In the genomic region with DNA sequence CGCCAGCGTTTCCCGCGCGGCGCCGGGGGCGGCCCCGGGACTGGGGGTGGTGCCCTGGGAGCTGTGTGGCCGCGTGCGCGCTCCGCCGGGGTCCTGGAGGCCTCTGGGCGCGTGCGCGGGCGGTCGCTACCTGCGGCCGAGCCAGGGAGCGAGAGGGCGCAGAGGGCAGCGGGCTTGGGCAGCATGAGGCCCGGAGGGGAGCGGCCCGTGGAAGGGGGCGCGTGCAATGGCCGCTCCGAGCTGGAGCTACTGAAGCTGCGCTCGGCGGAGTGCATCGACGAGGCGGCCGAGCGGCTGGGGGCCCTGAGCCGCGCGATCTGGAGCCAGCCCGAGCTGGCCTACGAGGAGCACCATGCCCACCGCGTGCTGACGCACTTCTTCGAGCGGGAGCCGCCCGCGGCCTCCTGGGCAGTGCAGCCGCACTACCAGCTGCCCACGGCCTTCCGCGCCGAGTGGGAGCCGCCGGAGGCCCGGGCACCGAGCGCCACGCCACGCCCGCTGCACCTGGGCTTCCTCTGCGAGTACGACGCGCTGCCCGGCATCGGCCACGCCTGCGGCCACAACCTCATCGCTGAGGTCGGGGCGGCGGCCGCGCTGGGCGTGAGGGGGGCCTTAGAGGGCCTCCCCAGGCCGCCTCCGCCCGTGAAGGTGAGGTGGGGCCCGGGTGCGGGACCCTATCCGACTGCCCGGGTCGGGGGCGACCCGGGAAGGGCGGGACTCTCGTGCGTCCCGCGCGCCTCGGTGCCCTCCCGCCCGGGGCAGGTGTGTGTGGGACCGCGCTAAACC, we compare ENCODE assay signal across 1 cellular context.
TF ChIP-seq lines count a peak whose summit lies in the region.

A gene with protein sequence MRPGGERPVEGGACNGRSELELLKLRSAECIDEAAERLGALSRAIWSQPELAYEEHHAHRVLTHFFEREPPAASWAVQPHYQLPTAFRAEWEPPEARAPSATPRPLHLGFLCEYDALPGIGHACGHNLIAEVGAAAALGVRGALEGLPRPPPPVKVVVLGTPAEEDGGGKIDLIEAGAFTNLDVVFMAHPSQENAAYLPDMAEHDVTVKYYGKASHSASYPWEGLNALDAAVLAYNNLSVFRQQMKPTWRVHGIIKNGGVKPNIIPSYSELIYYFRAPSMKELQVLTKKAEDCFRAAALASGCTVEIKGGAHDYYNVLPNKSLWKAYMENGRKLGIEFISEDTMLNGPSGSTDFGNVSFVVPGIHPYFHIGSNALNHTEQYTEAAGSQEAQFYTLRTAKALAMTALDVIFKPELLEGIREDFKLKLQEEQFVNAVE (plus strand): TSS at position 94 of the 786 bp plus-strand sequence. CDS start 90 bp downstream, at position 184.

TF ChIP-seq in HepG2, 621 proteins besides CTCF, POLR2A, EP300 and RAD21 (continued from another document and continues in another):
- TF ChIP-seq ZFX (CRISPR knock-in tag; IDR thresholded peaks at IDR 0.05; ENCODE audit: low read depth) = peak; percentile 97
- TF ChIP-seq, protein P1, sequence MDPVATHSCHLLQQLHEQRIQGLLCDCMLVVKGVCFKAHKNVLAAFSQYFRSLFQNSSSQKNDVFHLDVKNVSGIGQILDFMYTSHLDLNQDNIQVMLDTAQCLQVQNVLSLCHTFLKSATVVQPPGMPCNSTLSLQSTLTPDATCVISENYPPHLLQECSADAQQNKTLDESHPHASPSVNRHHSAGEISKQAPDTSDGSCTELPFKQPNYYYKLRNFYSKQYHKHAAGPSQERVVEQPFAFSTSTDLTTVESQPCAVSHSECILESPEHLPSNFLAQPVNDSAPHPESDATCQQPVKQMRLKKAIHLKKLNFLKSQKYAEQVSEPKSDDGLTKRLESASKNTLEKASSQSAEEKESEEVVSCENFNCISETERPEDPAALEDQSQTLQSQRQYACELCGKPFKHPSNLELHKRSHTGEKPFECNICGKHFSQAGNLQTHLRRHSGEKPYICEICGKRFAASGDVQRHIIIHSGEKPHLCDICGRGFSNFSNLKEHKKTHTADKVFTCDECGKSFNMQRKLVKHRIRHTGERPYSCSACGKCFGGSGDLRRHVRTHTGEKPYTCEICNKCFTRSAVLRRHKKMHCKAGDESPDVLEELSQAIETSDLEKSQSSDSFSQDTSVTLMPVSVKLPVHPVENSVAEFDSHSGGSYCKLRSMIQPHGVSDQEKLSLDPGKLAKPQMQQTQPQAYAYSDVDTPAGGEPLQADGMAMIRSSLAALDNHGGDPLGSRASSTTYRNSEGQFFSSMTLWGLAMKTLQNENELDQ (CRISPR knock-in tag; IDR thresholded peaks at IDR 0.05; ENCODE audit: borderline replicate concordance) = no peak
- TF ChIP-seq, protein P2, sequence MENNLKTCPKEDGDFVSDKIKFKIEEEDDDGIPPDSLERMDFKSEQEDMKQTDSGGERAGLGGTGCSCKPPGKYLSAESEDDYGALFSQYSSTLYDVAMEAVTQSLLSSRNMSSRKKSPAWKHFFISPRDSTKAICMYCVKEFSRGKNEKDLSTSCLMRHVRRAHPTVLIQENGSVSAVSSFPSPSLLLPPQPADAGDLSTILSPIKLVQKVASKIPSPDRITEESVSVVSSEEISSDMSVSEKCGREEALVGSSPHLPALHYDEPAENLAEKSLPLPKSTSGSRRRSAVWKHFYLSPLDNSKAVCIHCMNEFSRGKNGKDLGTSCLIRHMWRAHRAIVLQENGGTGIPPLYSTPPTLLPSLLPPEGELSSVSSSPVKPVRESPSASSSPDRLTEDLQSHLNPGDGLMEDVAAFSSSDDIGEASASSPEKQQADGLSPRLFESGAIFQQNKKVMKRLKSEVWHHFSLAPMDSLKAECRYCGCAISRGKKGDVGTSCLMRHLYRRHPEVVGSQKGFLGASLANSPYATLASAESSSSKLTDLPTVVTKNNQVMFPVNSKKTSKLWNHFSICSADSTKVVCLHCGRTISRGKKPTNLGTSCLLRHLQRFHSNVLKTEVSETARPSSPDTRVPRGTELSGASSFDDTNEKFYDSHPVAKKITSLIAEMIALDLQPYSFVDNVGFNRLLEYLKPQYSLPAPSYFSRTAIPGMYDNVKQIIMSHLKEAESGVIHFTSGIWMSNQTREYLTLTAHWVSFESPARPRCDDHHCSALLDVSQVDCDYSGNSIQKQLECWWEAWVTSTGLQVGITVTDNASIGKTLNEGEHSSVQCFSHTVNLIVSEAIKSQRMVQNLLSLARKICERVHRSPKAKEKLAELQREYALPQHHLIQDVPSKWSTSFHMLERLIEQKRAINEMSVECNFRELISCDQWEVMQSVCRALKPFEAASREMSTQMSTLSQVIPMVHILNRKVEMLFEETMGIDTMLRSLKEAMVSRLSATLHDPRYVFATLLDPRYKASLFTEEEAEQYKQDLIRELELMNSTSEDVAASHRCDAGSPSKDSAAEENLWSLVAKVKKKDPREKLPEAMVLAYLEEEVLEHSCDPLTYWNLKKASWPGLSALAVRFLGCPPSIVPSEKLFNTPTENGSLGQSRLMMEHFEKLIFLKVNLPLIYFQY (CRISPR knock-in tag; IDR thresholded peaks at IDR 0.05; ENCODE audit: borderline replicate concordance) = 0 out of 2 replicates have a peak, but pooled peaks have one; percentile 70
- no peak for TF ChIP-seq ZNF775 (CRISPR knock-in tag; IDR thresholded peaks at IDR 0.05; ENCODE audit: borderline replicate concordance)
- TF ChIP-seq ZNF878 (CRISPR knock-in tag; IDR thresholded peaks at IDR 0.05) = peak; percentile 88; the same call in 1 of the 2 replicates
- TF ChIP-seq SIX1 (CRISPR knock-in tag; IDR thresholded peaks at IDR 0.05; ENCODE audit: borderline replicate concordance) = 0 out of 2 replicates have a peak, but pooled peaks have one; percentile 14
- TF ChIP-seq, protein P3, sequence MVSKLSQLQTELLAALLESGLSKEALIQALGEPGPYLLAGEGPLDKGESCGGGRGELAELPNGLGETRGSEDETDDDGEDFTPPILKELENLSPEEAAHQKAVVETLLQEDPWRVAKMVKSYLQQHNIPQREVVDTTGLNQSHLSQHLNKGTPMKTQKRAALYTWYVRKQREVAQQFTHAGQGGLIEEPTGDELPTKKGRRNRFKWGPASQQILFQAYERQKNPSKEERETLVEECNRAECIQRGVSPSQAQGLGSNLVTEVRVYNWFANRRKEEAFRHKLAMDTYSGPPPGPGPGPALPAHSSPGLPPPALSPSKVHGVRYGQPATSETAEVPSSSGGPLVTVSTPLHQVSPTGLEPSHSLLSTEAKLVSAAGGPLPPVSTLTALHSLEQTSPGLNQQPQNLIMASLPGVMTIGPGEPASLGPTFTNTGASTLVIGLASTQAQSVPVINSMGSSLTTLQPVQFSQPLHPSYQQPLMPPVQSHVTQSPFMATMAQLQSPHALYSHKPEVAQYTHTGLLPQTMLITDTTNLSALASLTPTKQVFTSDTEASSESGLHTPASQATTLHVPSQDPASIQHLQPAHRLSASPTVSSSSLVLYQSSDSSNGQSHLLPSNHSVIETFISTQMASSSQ (IDR thresholded peaks at IDR 0.05; ENCODE audit: low read depth) = no peak
- TF ChIP-seq, protein P3 (CRISPR knock-in tag; IDR thresholded peaks at IDR 0.05; ENCODE audit: borderline replicate concordance) = peak; percentile 9; the same call in 1 of the 2 replicates
- TF ChIP-seq, protein P4, sequence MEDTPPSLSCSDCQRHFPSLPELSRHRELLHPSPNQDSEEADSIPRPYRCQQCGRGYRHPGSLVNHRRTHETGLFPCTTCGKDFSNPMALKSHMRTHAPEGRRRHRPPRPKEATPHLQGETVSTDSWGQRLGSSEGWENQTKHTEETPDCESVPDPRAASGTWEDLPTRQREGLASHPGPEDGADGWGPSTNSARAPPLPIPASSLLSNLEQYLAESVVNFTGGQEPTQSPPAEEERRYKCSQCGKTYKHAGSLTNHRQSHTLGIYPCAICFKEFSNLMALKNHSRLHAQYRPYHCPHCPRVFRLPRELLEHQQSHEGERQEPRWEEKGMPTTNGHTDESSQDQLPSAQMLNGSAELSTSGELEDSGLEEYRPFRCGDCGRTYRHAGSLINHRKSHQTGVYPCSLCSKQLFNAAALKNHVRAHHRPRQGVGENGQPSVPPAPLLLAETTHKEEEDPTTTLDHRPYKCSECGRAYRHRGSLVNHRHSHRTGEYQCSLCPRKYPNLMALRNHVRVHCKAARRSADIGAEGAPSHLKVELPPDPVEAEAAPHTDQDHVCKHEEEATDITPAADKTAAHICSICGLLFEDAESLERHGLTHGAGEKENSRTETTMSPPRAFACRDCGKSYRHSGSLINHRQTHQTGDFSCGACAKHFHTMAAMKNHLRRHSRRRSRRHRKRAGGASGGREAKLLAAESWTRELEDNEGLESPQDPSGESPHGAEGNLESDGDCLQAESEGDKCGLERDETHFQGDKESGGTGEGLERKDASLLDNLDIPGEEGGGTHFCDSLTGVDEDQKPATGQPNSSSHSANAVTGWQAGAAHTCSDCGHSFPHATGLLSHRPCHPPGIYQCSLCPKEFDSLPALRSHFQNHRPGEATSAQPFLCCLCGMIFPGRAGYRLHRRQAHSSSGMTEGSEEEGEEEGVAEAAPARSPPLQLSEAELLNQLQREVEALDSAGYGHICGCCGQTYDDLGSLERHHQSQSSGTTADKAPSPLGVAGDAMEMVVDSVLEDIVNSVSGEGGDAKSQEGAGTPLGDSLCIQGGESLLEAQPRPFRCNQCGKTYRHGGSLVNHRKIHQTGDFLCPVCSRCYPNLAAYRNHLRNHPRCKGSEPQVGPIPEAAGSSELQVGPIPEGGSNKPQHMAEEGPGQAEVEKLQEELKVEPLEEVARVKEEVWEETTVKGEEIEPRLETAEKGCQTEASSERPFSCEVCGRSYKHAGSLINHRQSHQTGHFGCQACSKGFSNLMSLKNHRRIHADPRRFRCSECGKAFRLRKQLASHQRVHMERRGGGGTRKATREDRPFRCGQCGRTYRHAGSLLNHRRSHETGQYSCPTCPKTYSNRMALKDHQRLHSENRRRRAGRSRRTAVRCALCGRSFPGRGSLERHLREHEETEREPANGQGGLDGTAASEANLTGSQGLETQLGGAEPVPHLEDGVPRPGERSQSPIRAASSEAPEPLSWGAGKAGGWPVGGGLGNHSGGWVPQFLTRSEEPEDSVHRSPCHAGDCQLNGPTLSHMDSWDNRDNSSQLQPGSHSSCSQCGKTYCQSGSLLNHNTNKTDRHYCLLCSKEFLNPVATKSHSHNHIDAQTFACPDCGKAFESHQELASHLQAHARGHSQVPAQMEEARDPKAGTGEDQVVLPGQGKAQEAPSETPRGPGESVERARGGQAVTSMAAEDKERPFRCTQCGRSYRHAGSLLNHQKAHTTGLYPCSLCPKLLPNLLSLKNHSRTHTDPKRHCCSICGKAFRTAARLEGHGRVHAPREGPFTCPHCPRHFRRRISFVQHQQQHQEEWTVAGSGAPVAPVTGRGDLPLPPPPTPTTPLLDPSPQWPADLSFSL (CRISPR knock-in tag; IDR thresholded peaks at IDR 0.05) = no peak
- TF ChIP-seq CBX2 (IDR thresholded peaks at IDR 0.05; ENCODE audit: low read depth, low read length) = no peak
- 0 out of 2 replicates have a peak, but pooled peaks have one; percentile 39 for TF ChIP-seq CBX2 (CRISPR knock-in tag; IDR thresholded peaks at IDR 0.05; ENCODE audit: low read depth)
- 0 out of 2 replicates have a peak, but pooled peaks have one; percentile 10 for TF ChIP-seq HDAC2 (CRISPR knock-in tag; IDR thresholded peaks at IDR 0.05)
- TF ChIP-seq YEATS4 (CRISPR knock-in tag; IDR thresholded peaks at IDR 0.05; ENCODE audit: borderline replicate concordance) = peak; percentile 88
- no peak for TF ChIP-seq YEATS2 (CRISPR knock-in tag; IDR thresholded peaks at IDR 0.05; ENCODE audit: borderline replicate concordance)
- TF ChIP-seq GFI1 (CRISPR knock-in tag; IDR thresholded peaks at IDR 0.05; ENCODE audit: borderline replicate concordance) = peak; percentile 81; the same call in 1 of the 2 replicates
- TF ChIP-seq, protein P5, sequence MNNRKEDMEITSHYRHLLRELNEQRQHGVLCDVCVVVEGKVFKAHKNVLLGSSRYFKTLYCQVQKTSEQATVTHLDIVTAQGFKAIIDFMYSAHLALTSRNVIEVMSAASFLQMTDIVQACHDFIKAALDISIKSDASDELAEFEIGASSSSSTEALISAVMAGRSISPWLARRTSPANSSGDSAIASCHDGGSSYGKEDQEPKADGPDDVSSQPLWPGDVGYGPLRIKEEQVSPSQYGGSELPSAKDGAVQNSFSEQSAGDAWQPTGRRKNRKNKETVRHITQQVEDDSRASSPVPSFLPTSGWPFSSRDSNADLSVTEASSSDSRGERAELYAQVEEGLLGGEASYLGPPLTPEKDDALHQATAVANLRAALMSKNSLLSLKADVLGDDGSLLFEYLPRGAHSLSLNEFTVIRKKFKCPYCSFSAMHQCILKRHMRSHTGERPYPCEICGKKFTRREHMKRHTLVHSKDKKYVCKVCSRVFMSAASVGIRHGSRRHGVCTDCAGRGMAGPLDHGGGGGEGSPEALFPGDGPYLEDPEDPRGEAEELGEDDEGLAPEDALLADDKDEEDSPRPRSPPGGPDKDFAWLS (CRISPR knock-in tag; IDR thresholded peaks at IDR 0.05; ENCODE audit: borderline replicate concordance) = no peak
- peak; percentile 85 for TF ChIP-seq TAF1 (CRISPR knock-in tag; IDR thresholded peaks at IDR 0.05)
- no peak for TF ChIP-seq ESRRA (CRISPR knock-in tag; IDR thresholded peaks at IDR 0.05; ENCODE audit: low read depth)
- peak; percentile 95 for TF ChIP-seq ZNF563 (CRISPR knock-in tag; IDR thresholded peaks at IDR 0.05)
- no peak for TF ChIP-seq RFXANK (CRISPR knock-in tag; IDR thresholded peaks at IDR 0.05)
- TF ChIP-seq ZNF34 (CRISPR knock-in tag; IDR thresholded peaks at IDR 0.05; ENCODE audit: borderline replicate concordance) = no peak
- TF ChIP-seq ASH2L (IDR thresholded peaks at IDR 0.05; ENCODE audit: insufficient read length, low read depth, low read length) = peak; percentile 63
- TF ChIP-seq MED13 (CRISPR knock-in tag; IDR thresholded peaks at IDR 0.05) = peak; percentile 70; the same call in 1 of the 2 replicates
- TF ChIP-seq NPAS2 (CRISPR knock-in tag; IDR thresholded peaks at IDR 0.05; ENCODE audit: borderline replicate concordance) = no peak
- peak; percentile 83; the same call in 1 of the 2 replicates for TF ChIP-seq ZIK1 (CRISPR knock-in tag; IDR thresholded peaks at IDR 0.05; ENCODE audit: borderline replicate concordance, low read depth)
- no peak for TF ChIP-seq ZNF652 (CRISPR knock-in tag; IDR thresholded peaks at IDR 0.05; ENCODE audit: borderline replicate concordance, low read depth)
- no peak; the same call in 1 of the 2 replicates for TF ChIP-seq DNMT1 (CRISPR knock-in tag; IDR thresholded peaks at IDR 0.05)
- TF ChIP-seq HMG20A (CRISPR knock-in tag; IDR thresholded peaks at IDR 0.05; ENCODE audit: borderline replicate concordance) = no peak
- TF ChIP-seq TCF12 (IDR thresholded peaks at IDR 0.05) = no peak
- TF ChIP-seq TCF12 (CRISPR knock-in tag; IDR thresholded peaks at IDR 0.05) = no peak; the same call in none of the 2 replicates
- no peak for TF ChIP-seq ZNF317 (CRISPR knock-in tag; IDR thresholded peaks at IDR 0.05)
- peak; percentile 43; the same call in 1 of the 2 replicates for TF ChIP-seq ZNF329 (CRISPR knock-in tag; IDR thresholded peaks at IDR 0.05; ENCODE audit: low read depth)
- no peak for TF ChIP-seq NR3C1 (CRISPR knock-in tag; IDR thresholded peaks at IDR 0.05)
